9 cellular contexts compared by ENCODE assay signal in genomic region chr16:17921357-17921978, GRCh38.
DNase-seq lines count a peak whose midpoint lies in the region; FAIRE-seq and TF ChIP-seq lines count a peak whose summit lies in the region.
"Had no signal": no experiment of that assay in that cellular context is flagged by ENCODE, and none has a peak within 500 bp of the region (broad histone marks: within the 10 kb centered on the region; RNA-seq: fewer than 3 reads in every experiment).

No MANE protein-coding gene starts in this region.

- dilution Hi-C loops in mammary epithelial cell (cut with HindIII; ENCODE audit: low sequenced_read_pairs): no loop called here

- no peak overlapping the region for H3K4me3 Mint-ChIP-seq in T-helper 2 cell treated with Interferon-gamma antibody and Interleukin-4, amounts not matched to agents 5 μg/mL and 100 μg/mL, for 36 hours
- H3K4me3 Mint-ChIP-seq in neural progenitor cell: no peak overlapping the region
- H3K4me3 Mint-ChIP-seq: stimulated activated naive CD8-positive, alpha-beta T cell treated with anti-CD3 and anti-CD28 coated beads, Interleukin-15, Interleukin-2, amounts not matched to agents 100 ng/mL and 50 ng/mL, for 24 hours had no signal

- H3K36me3 ChIP-seq in mammary epithelial cell (ENCODE audit: insufficient read depth, low read length) (no peaks in the 10 kb centered on the region), neural progenitor cell (no peaks in the 10 kb centered on the region)

- H2AFZ ChIP-seq in mammary epithelial cell (ENCODE audit: low read depth, low read length) (no peak overlapping the region), neural progenitor cell (replicated peaks) (no peak overlapping the region)

- FAIRE-seq in GM12891 (lab: Jason Lieb, UNC): peak; percentile 83

- peak; percentile 19 for DNase-seq in GM12891 (ENCODE audit: insufficient read length, low spot score)
- peak in 56 of 76 experiments; percentile 1 to 68 (median 32) for DNase-seq in HUDEP-2 (lab: John Stamatoyannopoulos, UW; ENCODE audit: unreplicated experiment in 76 of 76)
- peak; percentile 39 for DNase-seq in T-helper 2 cell treated with Interferon-gamma antibody and Interleukin-4, amounts not matched to agents 5 μg/mL and 100 μg/mL, for 36 hours (ENCODE audit: low spot score)
- peak; percentile 21 for DNase-seq in mammary epithelial cell
- DNase-seq in neural progenitor cell (ENCODE audit: low spot score): peak; percentile 40
- no peak for DNase-seq in HCEC 1CT
- no peak for DNase-seq in NCI-H446 treated with DMSO at 0.1 percent for 48 hours (lab: John Stamatoyannopoulos, UW)
- no peak for DNase-seq in lower leg skin (ENCODE audit: low spot score in 2 of 2)

- H3K4me3 ChIP-seq in mammary epithelial cell (replicated peaks in 1 of 3; ENCODE audit: insufficient read depth in 1 of 3, low read depth in 2 of 3, low read length in 3 of 3) (no peak overlapping the region), neural progenitor cell (no peak overlapping the region), lower leg skin (ENCODE audit: low read depth, poor library complexity, severe bottlenecking) (no peak overlapping the region)

- no peak overlapping the region for H3K4me2 ChIP-seq in mammary epithelial cell (ENCODE audit: insufficient read depth, low read depth, low read length)
- H3K4me2 ChIP-seq in neural progenitor cell: no peak overlapping the region

- H3K36me3 Mint-ChIP-seq in T-helper 2 cell treated with Interferon-gamma antibody and Interleukin-4, amounts not matched to agents 5 μg/mL and 100 μg/mL, for 36 hours (ENCODE audit: low read depth): no peaks in the 10 kb centered on the region
- no peaks in the 10 kb centered on the region for H3K36me3 Mint-ChIP-seq in neural progenitor cell

- in situ Hi-C loops in mammary epithelial cell (cut with MboI; ENCODE audit: low sequenced_read_pairs in 2 of 2): loop anchor here in 1 of 2 donors (25.0 kb wide), 1 partner anchor 141 kb away; no protein-coding TSS in a partner anchor

- TF ChIP-seq POLR2A in GM12891 (IDR thresholded peaks at IDR 0.05; ENCODE audit: low read depth, low read length) (no peak), lower leg skin (IDR thresholded peaks at IDR 0.05) (no peak)

- intact Hi-C loops in mammary epithelial cell (cut with micrococcal nuclease) (loop anchor here (10.0 kb wide), 1 partner anchor 447 kb away; the partner anchor contains the start of gene XYLT1), lower leg skin (cut with DNase I; ENCODE audit: low total_unique reads) (no loop called here)

- H3K79me2 ChIP-seq in mammary epithelial cell (ENCODE audit: insufficient read depth, low read length): no peaks in the 10 kb centered on the region
- H3K79me2 ChIP-seq in neural progenitor cell (ENCODE audit: low read depth): no peaks in the 10 kb centered on the region

- H4K20me1 ChIP-seq in mammary epithelial cell (ENCODE audit: insufficient read depth, low read length) (no peaks in the 10 kb centered on the region), neural progenitor cell (ENCODE audit: low read depth) (no peaks in the 10 kb centered on the region)

- no peaks in the 10 kb centered on the region for H3K4me1 Mint-ChIP-seq in T-helper 2 cell treated with Interferon-gamma antibody and Interleukin-4, amounts not matched to agents 5 μg/mL and 100 μg/mL, for 36 hours (ENCODE audit: low read depth)
- H3K4me1 Mint-ChIP-seq in neural progenitor cell: peaks cover 5% of the 10 kb centered on the region

- no peaks in the 10 kb centered on the region for H3K4me1 ChIP-seq in mammary epithelial cell (ENCODE audit: insufficient read depth, low read length)
- H3K4me1 ChIP-seq in neural progenitor cell: peaks cover 4% of the 10 kb centered on the region

- peaks cover 1% of the 10 kb centered on the region for H3F3A ChIP-seq in neural progenitor cell (ENCODE audit: low read depth)

- TF ChIP-seq CTCF in mammary epithelial cell (conservative IDR thresholded peaks at IDR 0.05 in 1 of 2, IDR thresholded peaks at IDR 0.05 in 1 of 2; ENCODE audit: extremely low read depth in 1 of 2, insufficient read depth in 1 of 2, low read depth in 1 of 2, low read length in 2 of 2): peak; percentile 35 to 52
- peak; percentile 48 for TF ChIP-seq CTCF in neural progenitor cell (IDR thresholded peaks at IDR 0.05)
- no peak for TF ChIP-seq CTCF in lower leg skin (IDR thresholded peaks at IDR 0.05)

- peaks cover 4% of the 10 kb centered on the region for H3K27me3 Mint-ChIP-seq in T-helper 2 cell treated with Interferon-gamma antibody and Interleukin-4, amounts not matched to agents 5 μg/mL and 100 μg/mL, for 36 hours (ENCODE audit: low read depth)
- no peaks in the 10 kb centered on the region for H3K27me3 Mint-ChIP-seq in neural progenitor cell (ENCODE audit: insufficient read depth, low read depth)

- 47% methylated on average over 2 of the region's 2 CpGs for WGBS in mammary epithelial cell (ENCODE audit: low coverage, missing lambda C conversion rate)
- 64 to 71% methylated on average over 2 of the region's 2 CpGs for WGBS in lower leg skin, 2 donors

- H3K9ac ChIP-seq in mammary epithelial cell (ENCODE audit: insufficient read depth, low read length): no peak overlapping the region
- H3K9ac ChIP-seq in neural progenitor cell: no peak overlapping the region

- no peaks in the 10 kb centered on the region for H3K9me3 Mint-ChIP-seq in T-helper 2 cell treated with Interferon-gamma antibody and Interleukin-4, amounts not matched to agents 5 μg/mL and 100 μg/mL, for 36 hours
- peaks cover 25% of the 10 kb centered on the region for H3K9me3 Mint-ChIP-seq in neural progenitor cell
- H3K9me3 Mint-ChIP-seq: stimulated activated naive CD8-positive, alpha-beta T cell treated with anti-CD3 and anti-CD28 coated beads, Interleukin-15, Interleukin-2, amounts not matched to agents 100 ng/mL and 50 ng/mL, for 24 hours had no signal

- no peak overlapping the region for H3K27ac ChIP-seq in mammary epithelial cell (ENCODE audit: insufficient read depth, low read depth, low read length)
- H3K27ac ChIP-seq in neural progenitor cell: no peak overlapping the region

- H3K27me3 ChIP-seq in mammary epithelial cell (ENCODE audit: insufficient read depth, low read length): no peaks in the 10 kb centered on the region
- H3K27me3 ChIP-seq in neural progenitor cell: no peaks in the 10 kb centered on the region

- peaks cover 6% of the 10 kb centered on the region for H3K9me3 ChIP-seq in mammary epithelial cell (replicated peaks; ENCODE audit: insufficient read depth, low read length)
- H3K9me3 ChIP-seq in neural progenitor cell (ENCODE audit: low read depth): peaks cover 5% of the 10 kb centered on the region

- BruUV-seq in mammary epithelial cell (replicated peaks; lab: Mats Ljungman, UMichigan): no TSS peak

- CTCF ChIA-PET in mammary epithelial cell (lab: Charles Lee; ENCODE audit: low non-redundant PET): interaction anchor here (0.9 kb wide), 1 partner anchor 444 kb away, joined by 4 read pairs; no protein-coding TSS in a partner anchor

- no peak overlapping the region for H3K27ac Mint-ChIP-seq in T-helper 2 cell treated with Interferon-gamma antibody and Interleukin-4, amounts not matched to agents 5 μg/mL and 100 μg/mL, for 36 hours
- no peak overlapping the region for H3K27ac Mint-ChIP-seq in neural progenitor cell
- H3K27ac Mint-ChIP-seq: stimulated activated naive CD8-positive, alpha-beta T cell treated with anti-CD3 and anti-CD28 coated beads, Interleukin-15, Interleukin-2, amounts not matched to agents 100 ng/mL and 50 ng/mL, for 24 hours had no signal

TF ChIP-seq in GM12891, 5 proteins besides CTCF, POLR2A, EP300 and RAD21:
- TF ChIP-seq SPI1 (IDR thresholded peaks at IDR 0.05; ENCODE audit: low read depth, low read length) (no peak), TAF1 (IDR thresholded peaks at IDR 0.05; ENCODE audit: low read depth, low read length) (no peak), PAX5 (IDR thresholded peaks at IDR 0.05; ENCODE audit: insufficient read depth, low read length, severe bottlenecking) (no peak), POLR2AphosphoS5 (IDR thresholded peaks at IDR 0.05; ENCODE audit: low read depth, low read length) (no peak), POU2F2 (IDR thresholded peaks at IDR 0.05; ENCODE audit: low read depth, low read length) (no peak)
TF ChIP-seq in GM12891: peak in this region for 0.

Comparison
In these comparisons a context has a peak if more than half of its experiments do, and no peak if none do; other contexts are left out.
1. DNase-seq: peak in GM12891 (single experiment), HUDEP-2 (56 of 76), T-helper 2 cell treated with Interferon-gamma antibody and Interleukin-4, amounts not matched to agents 5 μg/mL and 100 μg/mL, for 36 hours (single experiment), mammary epithelial cell (single experiment) and neural progenitor cell (single experiment); none in HCEC 1CT (single experiment), NCI-H446 treated with DMSO at 0.1 percent for 48 hours (single experiment) and lower leg skin (0 of 2).
2. CTCF ChIP-seq: peak in mammary epithelial cell (2 of 2) and neural progenitor cell (single experiment); none in lower leg skin (0 of 3).